Comparison of ENCODE assay signal across 1 cellular context in genomic region chr12:131221946-131222249, GRCh38.
TF ChIP-seq lines count a peak whose summit lies in the region.

No MANE protein-coding gene starts in this region.

TF ChIP-seq in GM12878, 131 proteins besides CTCF, POLR2A, EP300 and RAD21:
- TF ChIP-seq RCOR1 (conservative IDR thresholded peaks at IDR 0.05; ENCODE audit: low read depth, low read length) = no peak
- peak; percentile 53 for TF ChIP-seq NR2F1 (conservative IDR thresholded peaks at IDR 0.05)
- no peak for TF ChIP-seq DPF2 (IDR thresholded peaks at IDR 0.05)
- peak; percentile 16 to 69; a peak in 2 of 4 replicates for TF ChIP-seq BHLHE40 (IDR thresholded peaks at IDR 0.05; ENCODE audit: borderline replicate concordance in 1 of 2, low read depth in 2 of 2, low read length in 1 of 2)
- no peak for TF ChIP-seq NR2C2 (IDR thresholded peaks at IDR 0.05; ENCODE audit: borderline replicate concordance, control insufficient read depth, insufficient read length, low read depth)
- TF ChIP-seq USF1 (IDR thresholded peaks at IDR 0.05; ENCODE audit: borderline replicate concordance, extremely low read length, insufficient read depth, low read depth, low read length) = no peak
- 0 out of 2 replicates have a peak, but pooled peaks have one; percentile 19 for TF ChIP-seq NR2C1 (IDR thresholded peaks at IDR 0.05)
